ENCODE assay signal across 8 cellular contexts in the genomic region with DNA sequence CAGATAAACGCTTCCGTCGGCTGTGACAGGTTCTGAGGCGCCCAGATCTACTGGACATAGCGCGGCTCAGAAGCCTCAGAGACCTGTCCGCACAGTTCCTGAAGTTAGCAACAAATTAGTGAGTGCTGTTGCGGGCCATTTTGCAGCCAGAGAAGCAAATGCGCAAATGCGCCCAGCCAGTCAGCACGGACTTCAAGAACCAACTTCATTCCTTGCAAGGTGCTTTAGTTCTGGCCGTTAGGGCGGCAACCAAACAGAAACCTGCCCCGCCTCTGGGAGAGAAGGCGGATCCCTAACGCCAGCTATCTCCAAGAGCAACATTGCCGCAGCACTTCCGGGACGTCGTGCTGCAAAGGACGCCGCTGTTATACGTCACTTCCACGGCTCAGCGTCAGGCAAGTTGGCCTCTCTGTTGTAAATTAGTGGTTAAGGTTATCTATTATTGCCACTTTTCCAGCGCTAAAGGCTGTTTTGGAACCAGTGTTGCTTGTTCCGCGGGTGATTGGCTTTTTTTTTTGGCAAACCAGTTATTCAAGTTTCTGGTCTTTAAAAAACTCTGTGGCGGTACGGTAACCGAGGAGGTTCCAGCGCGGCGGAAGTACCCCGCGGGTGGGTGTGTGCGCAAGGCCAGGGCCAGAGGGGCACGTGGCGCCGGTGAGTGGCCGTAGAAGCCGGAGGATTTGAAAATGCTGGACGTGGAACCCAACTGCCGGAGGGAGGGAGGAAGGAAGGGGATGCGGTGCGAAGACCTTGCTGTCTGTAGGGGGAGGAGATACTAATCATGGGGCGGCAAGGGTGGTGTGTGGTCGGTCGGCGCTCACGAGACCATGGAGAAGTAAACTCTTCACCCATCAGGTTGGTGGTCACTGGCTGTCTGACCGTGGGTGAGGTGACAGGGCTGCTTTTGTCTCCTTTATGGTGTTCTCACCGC.
DNase-seq lines count a peak whose midpoint lies in the region; ATAC-seq and TF ChIP-seq lines count a peak whose summit lies in the region.

A gene (plus strand): TSS at position 612 of the 931 bp plus-strand sequence. CDS start 403 bp downstream, outside the sequence.

- H3K27ac ChIP-seq in OCI-LY3 (ENCODE audit: low read length), result peak within 1 kb of the TSS; percentile 70

- ATAC-seq in GM21515 (IDR thresholded peaks at IDR 0.05; ENCODE audit: unreplicated experiment), result peak; percentile 99

- peaks cover 18% of the 10 kb centered on the region for H3K36me3 ChIP-seq in OCI-LY3 (replicated peaks; ENCODE audit: low read depth, low read length)

- H3K79me2 ChIP-seq in OCI-LY3 (ENCODE audit: low read length), result peaks cover 49% of the 10 kb centered on the region

- H3K4me2 ChIP-seq in OCI-LY3 (ENCODE audit: low read length), result peak within 1 kb of the TSS; percentile 91

- TF ChIP-seq CTCF in OCI-LY3 (IDR thresholded peaks at IDR 0.05; ENCODE audit: low read depth, low read length), result no peak

- no peaks in the 10 kb centered on the region for H3K27me3 ChIP-seq in OCI-LY3 (ENCODE audit: low read depth, low read length)

- peak within 1 kb of the TSS; percentile 97 for H3K4me3 ChIP-seq in OCI-LY3 (ENCODE audit: low read length)

- H3K9me3 ChIP-seq in OCI-LY3 (ENCODE audit: insufficient read depth, low read length), result no peaks in the 10 kb centered on the region

- peaks cover 28% of the 10 kb centered on the region for H3K4me1 ChIP-seq in OCI-LY3 (ENCODE audit: low read length)

- no peaks in the 10 kb centered on the region for H4K20me1 ChIP-seq in OCI-LY3 (ENCODE audit: insufficient read depth, low read length)

- H3K9ac ChIP-seq in OCI-LY3 (ENCODE audit: low read length), result peak within 1 kb of the TSS; percentile 95

- H2AFZ ChIP-seq in OCI-LY3 (ENCODE audit: low read depth, low read length), result peak within 1 kb of the TSS; percentile 85

- DNase-seq in D341Med (ENCODE audit: low spot score) (peak; percentile 91), HuH-7 (ENCODE audit: low spot score) (peak; percentile 74), epidermal melanocyte (ENCODE audit: insufficient read length, low spot score) (peak; percentile 82), middle frontal gyrus (ENCODE audit: extremely low spot score, low spot score) (peak; percentile 88)
- peak; percentile 88 for DNase-seq in activated CD8-positive, alpha-beta memory T cell treated with anti-CD3 and anti-CD28 coated beads, Interleukin-2, amount 50 U/mL, for 48 hours
- DNase-seq in stimulated activated CD8-positive, alpha-beta memory T cell treated with anti-CD3 and anti-CD28 coated beads, Interleukin-2, amount 100 ng/mL, for 48 hours (ENCODE audit: low read depth in 2 of 2), result peak; percentile 71 to 79

Comparison
In these comparisons a context has a peak if more than half of its experiments do, and no peak if none do; other contexts are left out.
1. Peak in every context shown above with its lines: DNase-seq, ATAC-seq, H3K4me3 ChIP-seq and H3K27ac ChIP-seq.